15 cellular contexts compared by ENCODE assay signal in the genomic region with DNA sequence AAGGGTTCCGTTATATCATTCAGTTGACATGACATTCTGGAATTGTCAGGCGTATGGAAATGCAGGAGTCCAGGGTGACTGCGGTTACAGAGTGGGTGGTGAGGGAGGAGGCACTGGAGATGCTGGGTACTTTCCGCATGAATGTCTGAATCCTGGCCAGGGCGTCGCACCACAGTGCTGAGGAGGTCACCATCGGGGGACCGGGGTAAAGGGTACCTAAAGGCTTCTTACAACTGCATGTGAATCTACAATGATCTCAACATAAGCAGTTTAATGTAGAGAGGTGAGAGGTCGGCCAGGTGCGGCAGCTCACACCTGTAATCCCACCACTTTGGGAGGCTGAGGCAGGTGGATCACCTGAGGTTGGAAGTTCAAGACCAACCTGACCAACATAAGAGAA.
"Had no signal": no experiment of that assay in that cellular context is flagged by ENCODE, and none has a peak within 500 bp of the region (broad histone marks: within the 10 kb centered on the region; RNA-seq: fewer than 3 reads in every experiment).

No MANE protein-coding gene starts in this region.

- DNase-seq: activated CD4-positive, alpha-beta memory T cell treated with anti-CD3 and anti-CD28 coated beads, Interleukin-2, amount 10 ng/mL, durations not matched to agents 7 days and 5 days; activated CD4-positive, alpha-beta T cell treated with anti-CD3 and anti-CD28 coated beads for 4 hours; activated CD8-positive, alpha-beta memory T cell treated with anti-CD3 and anti-CD28 coated beads, Interleukin-2, amount 50 U/mL, for 4 hours; activated naive CD8-positive, alpha-beta T cell treated with anti-CD3 and anti-CD28 coated beads, Interleukin-2, amount 50 U/mL, for 24 hours; left ventricle myocardium inferior; naive B cell; SIG-M5; transverse colon had no signal

- H3K27me3 Mint-ChIP-seq: activated CD4-positive, alpha-beta memory T cell treated with anti-CD3 and anti-CD28 coated beads, Interleukin-2, amount 10 ng/mL, durations not matched to agents 7 days and 5 days; activated naive CD8-positive, alpha-beta T cell treated with anti-CD3 and anti-CD28 coated beads, Interleukin-2, amount 50 U/mL, for 24 hours; naive B cell had no signal

- H3K9me3 Mint-ChIP-seq: activated CD4-positive, alpha-beta memory T cell treated with anti-CD3 and anti-CD28 coated beads, Interleukin-2, amount 10 ng/mL, durations not matched to agents 7 days and 5 days; activated naive CD8-positive, alpha-beta T cell treated with anti-CD3 and anti-CD28 coated beads, Interleukin-2, amount 50 U/mL, for 24 hours; naive B cell; T-helper 1 cell treated with Interleukin-12 subunit alpha and Interleukin-12 subunit beta and Interleukin-4 antibody, amounts not matched to agents 30 μg/mL and 1 μg/mL, for 36 hours had no signal

- H3K27ac ChIP-seq: ascending aorta, left ventricle myocardium inferior, transverse colon had no signal

- H3K27me3 ChIP-seq: ascending aorta, esophagus muscularis mucosa, transverse colon had no signal

- H3K4me3 Mint-ChIP-seq: activated CD4-positive, alpha-beta memory T cell treated with anti-CD3 and anti-CD28 coated beads, Interleukin-2, amount 10 ng/mL, durations not matched to agents 7 days and 5 days; activated naive CD8-positive, alpha-beta T cell treated with anti-CD3 and anti-CD28 coated beads, Interleukin-2, amount 50 U/mL, for 24 hours; naive B cell; T-helper 1 cell treated with Interleukin-12 subunit alpha and Interleukin-12 subunit beta and Interleukin-4 antibody, amounts not matched to agents 30 μg/mL and 1 μg/mL, for 36 hours had no signal

- H3K4me3 ChIP-seq: ascending aorta, esophagus muscularis mucosa, left ventricle myocardium inferior, transverse colon had no signal

- H3K27ac Mint-ChIP-seq: activated CD4-positive, alpha-beta memory T cell treated with anti-CD3 and anti-CD28 coated beads, Interleukin-2, amount 10 ng/mL, durations not matched to agents 7 days and 5 days; activated naive CD8-positive, alpha-beta T cell treated with anti-CD3 and anti-CD28 coated beads, Interleukin-2, amount 50 U/mL, for 24 hours; T-helper 1 cell treated with Interleukin-12 subunit alpha and Interleukin-12 subunit beta and Interleukin-4 antibody, amounts not matched to agents 30 μg/mL and 1 μg/mL, for 36 hours had no signal

- ATAC-seq: activated naive CD8-positive, alpha-beta T cell treated with anti-CD3 and anti-CD28 coated beads, Interleukin-2, amount 50 U/mL, for 24 hours; right cardiac atrium had no signal

- FAIRE-seq: bronchial epithelial cell, colon, islet of Langerhans had no signal

- H3K4me1 Mint-ChIP-seq: activated CD4-positive, alpha-beta memory T cell treated with anti-CD3 and anti-CD28 coated beads, Interleukin-2, amount 10 ng/mL, durations not matched to agents 7 days and 5 days; activated naive CD8-positive, alpha-beta T cell treated with anti-CD3 and anti-CD28 coated beads, Interleukin-2, amount 50 U/mL, for 24 hours had no signal
